14 cellular contexts compared by ENCODE assay signal in genomic region chr17:42200702-42201101, GRCh38. TPM values are rescaled to one million over a fixed set of nuclear protein-coding genes. Genes with fewer than 3 reads are reported as not detected.
DNase-seq lines count a peak whose midpoint lies in the region; ATAC-seq and TF ChIP-seq lines count a peak whose summit lies in the region.
"Had no signal": no experiment of that assay in that cellular context is flagged by ENCODE, and none has a peak within 500 bp of the region (broad histone marks: within the 10 kb centered on the region; RNA-seq: fewer than 3 reads in every experiment).

No MANE protein-coding gene starts in this region.

- no peak overlapping the region for H4K91ac ChIP-seq in trophoblast cell (ENCODE audit: low read depth, low read length)

- H3K4ac ChIP-seq in mesendoderm (ENCODE audit: low read depth, low read length) (no peak overlapping the region), trophoblast cell (ENCODE audit: low read depth, low read length) (no peak overlapping the region)

- H3K4me3 Mint-ChIP-seq in activated naive CD4-positive, alpha-beta T cell treated with anti-CD3 and anti-CD28 coated beads for 36 hours: no peak overlapping the region
- H3K4me3 Mint-ChIP-seq: activated naive CD4-positive, alpha-beta T cell treated with anti-CD3 and anti-CD28 coated beads, Interleukin-2, amount 10 ng/mL, durations not matched to agents 7 days and 5 days had no signal

- H3K18ac ChIP-seq in mesendoderm (ENCODE audit: low read length): no peak overlapping the region
- no peak overlapping the region for H3K18ac ChIP-seq in trophoblast cell (ENCODE audit: low read length)

- H3K79me1 ChIP-seq in mesendoderm (ENCODE audit: low read length) (no peaks in the 10 kb centered on the region), trophoblast cell (ENCODE audit: low read length) (no peaks in the 10 kb centered on the region)

- no peak overlapping the region for H4K5ac ChIP-seq in mesendoderm (ENCODE audit: low read length)

- no peaks in the 10 kb centered on the region for H3K27me3 Mint-ChIP-seq in activated naive CD4-positive, alpha-beta T cell treated with anti-CD3 and anti-CD28 coated beads for 36 hours (ENCODE audit: low read depth)
- H3K27me3 Mint-ChIP-seq: activated naive CD4-positive, alpha-beta T cell treated with anti-CD3 and anti-CD28 coated beads, Interleukin-2, amount 10 ng/mL, durations not matched to agents 7 days and 5 days had no signal

- H2BK120ac ChIP-seq in mesendoderm (ENCODE audit: low read depth, low read length) (no peak overlapping the region), trophoblast cell (ENCODE audit: insufficient read depth, low read length, poor library complexity) (no peak overlapping the region)

- no peak overlapping the region for H4K12ac ChIP-seq in trophoblast cell (ENCODE audit: low read depth, low read length)

- H3K4me2 ChIP-seq in mesendoderm (ENCODE audit: low read length) (no peak overlapping the region), trophoblast cell (ENCODE audit: low read length) (no peak overlapping the region)

- H2BK15ac ChIP-seq in mesendoderm (replicated peaks; ENCODE audit: low read depth): no peak overlapping the region

- no peaks in the 10 kb centered on the region for H3K9me3 Mint-ChIP-seq in activated naive CD4-positive, alpha-beta T cell treated with anti-CD3 and anti-CD28 coated beads for 36 hours
- H3K9me3 Mint-ChIP-seq: activated naive CD4-positive, alpha-beta T cell treated with anti-CD3 and anti-CD28 coated beads, Interleukin-2, amount 10 ng/mL, durations not matched to agents 7 days and 5 days had no signal

- H2AK5ac ChIP-seq in mesendoderm (ENCODE audit: low read length) (no peak overlapping the region), trophoblast cell (ENCODE audit: low read length) (no peak overlapping the region)

- no peak overlapping the region for H2BK12ac ChIP-seq in trophoblast cell (ENCODE audit: low read length)

- H3K4me3 ChIP-seq in esophagus muscularis mucosa: no peak overlapping the region
- no peak overlapping the region for H3K4me3 ChIP-seq in mesendoderm (ENCODE audit: low read length)
- H3K4me3 ChIP-seq in thoracic aorta: no peak overlapping the region
- no peak overlapping the region for H3K4me3 ChIP-seq in trophoblast cell (ENCODE audit: low read depth, low read length)

- DNase-seq in activated naive CD4-positive, alpha-beta T cell treated with anti-CD3 and anti-CD28 coated beads for 36 hours: no peak
- no peak for DNase-seq in activated naive CD4-positive, alpha-beta T cell (lab: John Stamatoyannopoulos, UW)
- DNase-seq in esophagus muscularis mucosa (ENCODE audit: extremely low spot score): peak; percentile 64
- DNase-seq in mesendoderm: no peak
- no peak for DNase-seq in thoracic aorta (ENCODE audit: low spot score)
- DNase-seq in iPS-NIHi11 (ENCODE audit: low spot score): no peak
- DNase-seq in trophoblast cell: no peak
- DNase-seq: activated CD4-positive, alpha-beta T cell treated with anti-CD3 and anti-CD28 coated beads for 1 hour; activated naive CD4-positive, alpha-beta T cell treated with anti-CD3 and anti-CD28 coated beads, Interleukin-2, amount 10 ng/mL, durations not matched to agents 7 days and 5 days; EL had no signal

- no peak overlapping the region for H4K8ac ChIP-seq in mesendoderm (ENCODE audit: low read depth, low read length)
- no peak overlapping the region for H4K8ac ChIP-seq in trophoblast cell (ENCODE audit: low read depth, low read length)

- TF ChIP-seq POLR2A in esophagus muscularis mucosa (IDR thresholded peaks at IDR 0.05; ENCODE audit: low read depth): no peak

- H3K23ac ChIP-seq in mesendoderm (ENCODE audit: low read length): no peak overlapping the region
- no peak overlapping the region for H3K23ac ChIP-seq in trophoblast cell (ENCODE audit: low read length)

- H2AFZ ChIP-seq in trophoblast cell (ENCODE audit: insufficient read depth, low read length, poor library complexity): no peak overlapping the region

- H3K79me2 ChIP-seq in mesendoderm (ENCODE audit: control insufficient read depth, insufficient read depth, low read length): no peaks in the 10 kb centered on the region
- no peaks in the 10 kb centered on the region for H3K79me2 ChIP-seq in trophoblast cell (ENCODE audit: control insufficient read depth, insufficient read depth, low read length, poor library complexity)

- ATAC-seq in thoracic aorta (ENCODE audit: insufficient number of reproducible peaks, low FRiP score, low read depth) (peak; percentile 56), GM19328 (IDR thresholded peaks at IDR 0.05; ENCODE audit: unreplicated experiment) (no peak)

- H3K9me3 ChIP-seq in esophagus muscularis mucosa: no peaks in the 10 kb centered on the region
- H3K9me3 ChIP-seq in thoracic aorta: no peaks in the 10 kb centered on the region
- H3K9me3 ChIP-seq in trophoblast cell (ENCODE audit: insufficient read depth, low read depth, low read length): no peaks in the 10 kb centered on the region

- H3K4me1 ChIP-seq in esophagus muscularis mucosa: peaks cover 0 to 5% (median 0%) of the 10 kb centered on the region in 4 donors
- no peaks in the 10 kb centered on the region for H3K4me1 ChIP-seq in mesendoderm (ENCODE audit: control insufficient read depth, low read depth, low read length)
- H3K4me1 ChIP-seq in thoracic aorta (ENCODE audit: control insufficient read depth in 1 of 2, low read depth in 2 of 2): no peaks in the 10 kb centered on the region
- no peaks in the 10 kb centered on the region for H3K4me1 ChIP-seq in trophoblast cell (ENCODE audit: control insufficient read depth in 1 of 2, insufficient read depth in 2 of 2, low read length in 2 of 2)

- H2BK5ac ChIP-seq in mesendoderm (ENCODE audit: low read length) (no peak overlapping the region), trophoblast cell (ENCODE audit: low read depth, low read length, poor library complexity) (no peak overlapping the region)

- H3K9ac ChIP-seq in mesendoderm (ENCODE audit: low read length) (no peak overlapping the region), trophoblast cell (ENCODE audit: low read length) (no peak overlapping the region)

- H3K14ac ChIP-seq in trophoblast cell (ENCODE audit: low read length): no peak overlapping the region

- H3K36me3 Mint-ChIP-seq in activated naive CD4-positive, alpha-beta T cell treated with anti-CD3 and anti-CD28 coated beads for 36 hours (ENCODE audit: low read depth): peaks cover 22% of the 10 kb centered on the region

- no peaks in the 10 kb centered on the region for H3K27me3 ChIP-seq in esophagus muscularis mucosa
- no peaks in the 10 kb centered on the region for H3K27me3 ChIP-seq in mesendoderm (ENCODE audit: insufficient read depth, low read length, poor library complexity)
- H3K27me3 ChIP-seq in thoracic aorta (replicated peaks; ENCODE audit: insufficient read depth): no peaks in the 10 kb centered on the region
- no peaks in the 10 kb centered on the region for H3K27me3 ChIP-seq in trophoblast cell (ENCODE audit: insufficient read depth, low read length)

- intact Hi-C loops in activated naive CD4-positive, alpha-beta T cell treated with anti-CD3 and anti-CD28 coated beads for 36 hours (cut with micrococcal nuclease): no loop called here
- intact Hi-C loops in esophagus muscularis mucosa (cut with DNase I): no loop called here

- WGBS in esophagus muscularis mucosa: 73% methylated on average over 9 of the region's 9 CpGs
- no CpG with 5 or more reads among the region's 9 CpGs for WGBS in mesendoderm (ENCODE audit: extremely low coverage, insufficient coverage, low lambda C conversion rate)
- WGBS in trophoblast cell (ENCODE audit: extremely low coverage, insufficient coverage, insufficient read length): no CpG with 5 or more reads among the region's 9 CpGs

- TF ChIP-seq CTCF in esophagus muscularis mucosa (IDR thresholded peaks at IDR 0.05): no peak
- TF ChIP-seq CTCF in thoracic aorta (IDR thresholded peaks at IDR 0.05): no peak

- peak overlapping the region; percentile 25 for H3K56ac ChIP-seq in mesendoderm (ENCODE audit: low read length)

- H3K27ac Mint-ChIP-seq in activated naive CD4-positive, alpha-beta T cell treated with anti-CD3 and anti-CD28 coated beads for 36 hours: peak overlapping the region; percentile 25

- CTCF ChIA-PET in activated naive CD4-positive, alpha-beta T cell treated with anti-CD3 and anti-CD28 coated beads for 36 hours (lab: Charles Lee): interaction anchor here (0.6 to 0.9 kb wide), 2 partner anchors 19 to 49 kb away, joined by 3 read pairs; partner anchors contain the start of gene KCNH4

- no peak for TF ChIP-seq EP300 in esophagus muscularis mucosa (IDR thresholded peaks at IDR 0.05)

- peaks cover 2% of the 10 kb centered on the region for H3K4me1 Mint-ChIP-seq in activated naive CD4-positive, alpha-beta T cell treated with anti-CD3 and anti-CD28 coated beads for 36 hours (ENCODE audit: low read depth)

- H3K36me3 ChIP-seq in esophagus muscularis mucosa (peaks cover 24 to 64% (median 53%) of the 10 kb centered on the region in 4 donors), mesendoderm (ENCODE audit: control insufficient read depth, insufficient read depth, low read length) (peaks cover 2% of the 10 kb centered on the region), thoracic aorta (peaks cover 33% of the 10 kb centered on the region), trophoblast cell (ENCODE audit: control insufficient read depth in 1 of 2, insufficient read depth in 2 of 2, low read length in 2 of 2) (peaks cover 18 to 28% of the 10 kb centered on the region in 2 experiments)

- H3K27ac ChIP-seq in esophagus muscularis mucosa (replicated peaks in 1 of 4) (no peak overlapping the region), mesendoderm (ENCODE audit: low read depth, low read length) (no peak overlapping the region), thoracic aorta (no peak overlapping the region), trophoblast cell (ENCODE audit: low read depth, low read length) (no peak overlapping the region)

RNA-seq across cellular contexts. Expression of gene GHDC, which starts 6.4 kb away (rescaled TPM):
- total RNA-seq in activated naive CD4-positive, alpha-beta T cell treated with anti-CD3 and anti-CD28 coated beads for 36 hours: 1 to 10 TPM; 9.0 to 9.7 TPM
- total RNA-seq in esophagus muscularis mucosa (10 to 100 TPM; 20.3 to 31.3 (median 22.0) TPM), thoracic aorta (10 to 100 TPM; 45.8 to 56.1 TPM)
- polyA plus RNA-seq in mesendoderm (2013, experiment 1 of 2): 2.5 TPM
- polyA plus RNA-seq in mesendoderm (2013, experiment 2 of 2): 2.6 TPM
- 0.94 and 1.1 TPM in 2 replicates for polyA plus RNA-seq in trophoblast cell (2013)

RNA-seq across cellular contexts. Expression of gene HCRT, which starts 15.4 kb away (rescaled TPM):
- total RNA-seq in activated naive CD4-positive, alpha-beta T cell treated with anti-CD3 and anti-CD28 coated beads for 36 hours: not detected
- total RNA-seq in esophagus muscularis mucosa (not detected), thoracic aorta (not detected)
- 0.22 TPM for polyA plus RNA-seq in mesendoderm (2013, experiment 1 of 2)
- polyA plus RNA-seq in mesendoderm (2013, experiment 2 of 2): 0.20 TPM
- polyA plus RNA-seq in trophoblast cell (2013): 0.12 and 0.22 TPM in 2 replicates
- total RNA-seq: RPMI7951 had no signal
- polyA plus RNA-seq: AG04450, keratinocyte had no signal

RNA-seq across cellular contexts. Expression of gene KCNH4, which starts 19.8 kb away (rescaled TPM):
- total RNA-seq in activated naive CD4-positive, alpha-beta T cell treated with anti-CD3 and anti-CD28 coated beads for 36 hours: under 1 TPM; 0.24 to 0.35 TPM
- total RNA-seq in esophagus muscularis mucosa: under 1 TPM; 0.17 to 0.42 (median 0.26) TPM
- 0.15 TPM for polyA plus RNA-seq in mesendoderm (2013, experiment 1 of 2)
- polyA plus RNA-seq in mesendoderm (2013, experiment 2 of 2): 0.13 TPM
- under 1 TPM in 1 of 2 donors, not detected in 1; 0.21 TPM for total RNA-seq in thoracic aorta
- polyA plus RNA-seq in trophoblast cell (2013): 0.01 TPM in 2 replicates
- polyA plus RNA-seq: keratinocyte had no signal

RNA-seq across cellular contexts. Expression of gene RAB5C, which starts 45.9 kb away (rescaled TPM):
- total RNA-seq in activated naive CD4-positive, alpha-beta T cell treated with anti-CD3 and anti-CD28 coated beads for 36 hours: 10 to 100 TPM; 32.5 to 36.6 TPM
- total RNA-seq in esophagus muscularis mucosa: 100 to 1,000 TPM; 102 to 140 (median 128) TPM
- 89.0 TPM for polyA plus RNA-seq in mesendoderm (2013, experiment 1 of 2)
- polyA plus RNA-seq in mesendoderm (2013, experiment 2 of 2): 91.0 TPM
- 100 to 1,000 TPM in 1 of 2 donors, 10 to 100 TPM in 1; 89.2 to 158 TPM for total RNA-seq in thoracic aorta
- 171 and 172 TPM in 2 replicates for polyA plus RNA-seq in trophoblast cell (2013)
